7 cellular contexts compared by ENCODE assay signal in genomic region chrX:122245175-122245574, GRCh38.
"Had no signal": no experiment of that assay in that cellular context is flagged by ENCODE, and none has a peak within 500 bp of the region (broad histone marks: within the 10 kb centered on the region; RNA-seq: fewer than 3 reads in every experiment).

No MANE protein-coding gene starts in this region.

- ATAC-seq: K562 had no signal

- H3K4me3 ChIP-seq: GM23248, K562 had no signal

- H3K27ac ChIP-seq: GM23248 had no signal

- H2AFZ ChIP-seq: GM23248 had no signal

- DNase-seq: GM23248, H7, HCEC 1CT, IMR-90, KG1 had no signal

- H3K9ac ChIP-seq: GM23248 had no signal

- FAIRE-seq: HTR-8/SVneo, K562 had no signal
